Comparison of ENCODE assay signal across 25 cellular contexts in the genomic region with DNA sequence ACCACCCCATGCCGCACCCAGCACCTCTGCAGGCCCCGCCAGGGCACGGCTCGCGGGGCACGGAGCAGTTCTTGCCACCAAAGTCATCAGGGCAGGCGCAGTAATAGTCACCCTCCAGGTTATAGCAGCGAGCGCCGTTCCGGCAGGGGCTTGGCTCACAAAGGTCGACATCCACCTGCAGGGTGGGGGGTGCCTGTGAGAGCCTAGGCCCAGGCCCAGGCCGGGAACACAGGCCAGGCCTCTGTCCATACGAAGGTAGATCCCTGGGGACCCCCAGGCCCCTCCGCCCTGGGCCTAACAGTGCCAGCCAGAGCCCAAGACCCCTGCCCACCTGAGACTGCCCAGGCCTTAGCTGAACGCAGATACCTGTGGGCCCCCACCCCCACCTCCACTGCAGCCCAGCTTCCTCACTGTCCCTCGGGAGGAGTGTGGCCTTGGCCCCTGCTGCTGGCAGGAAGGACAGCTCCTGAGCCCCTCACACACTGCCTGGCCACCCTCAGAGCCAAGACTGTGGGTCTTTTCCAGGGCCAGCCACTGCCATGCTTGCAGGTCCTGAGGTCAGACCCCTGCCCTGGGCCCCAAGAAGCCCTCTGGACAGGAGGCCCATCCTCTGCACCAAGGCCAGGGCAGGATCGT.
"Had no signal": no experiment of that assay in that cellular context is flagged by ENCODE, and none has a peak within 500 bp of the region (broad histone marks: within the 10 kb centered on the region; RNA-seq: fewer than 3 reads in every experiment).

No MANE protein-coding gene starts in this region.

- H3K9me3 ChIP-seq: mucosa of descending colon, thyroid gland, upper lobe of right lung had no signal

- H3K27me3 Mint-ChIP-seq: brain; stimulated activated naive CD8-positive, alpha-beta T cell treated with anti-CD3 and anti-CD28 coated beads, Interleukin-15, Interleukin-2, amounts not matched to agents 100 ng/mL and 50 ng/mL, for 24 hours had no signal

- H3K4me1 ChIP-seq: thyroid gland, upper lobe of right lung had no signal

- H3K9me3 Mint-ChIP-seq: activated naive CD4-positive, alpha-beta T cell treated with anti-CD3 and anti-CD28 coated beads for 36 hours; activated T-cell treated with anti-CD3 and anti-CD28 coated beads, Interleukin-2, amount 50 U/mL, for 4 hours; activated T-helper 2 cell treated with anti-CD3 and anti-CD28 coated beads, Interferon-gamma antibody, Interleukin-2, Interleukin-4, amounts not matched to agents 10 μg/mL and 5 μg/mL and 100 μg/mL, durations not matched to agents 14 hours and 24 hours and 36 hours; brain; immature natural killer cell; stimulated activated naive CD8-positive, alpha-beta T cell treated with anti-CD3 and anti-CD28 coated beads, Interleukin-15, Interleukin-2, amounts not matched to agents 100 ng/mL and 50 ng/mL, for 24 hours had no signal

- H3K27me3 ChIP-seq: hepatocyte, thyroid gland, upper lobe of right lung had no signal

- H3K4me3 Mint-ChIP-seq: activated naive CD4-positive, alpha-beta T cell treated with anti-CD3 and anti-CD28 coated beads for 36 hours; activated T-cell treated with anti-CD3 and anti-CD28 coated beads, Interleukin-2, amount 50 U/mL, for 4 hours; brain; immature natural killer cell; stimulated activated naive CD8-positive, alpha-beta T cell treated with anti-CD3 and anti-CD28 coated beads, Interleukin-15, Interleukin-2, amounts not matched to agents 100 ng/mL and 50 ng/mL, for 24 hours had no signal

- H3K27ac Mint-ChIP-seq: activated naive CD4-positive, alpha-beta T cell treated with anti-CD3 and anti-CD28 coated beads for 36 hours; activated T-helper 2 cell treated with anti-CD3 and anti-CD28 coated beads, Interferon-gamma antibody, Interleukin-2, Interleukin-4, amounts not matched to agents 10 μg/mL and 5 μg/mL and 100 μg/mL, durations not matched to agents 14 hours and 24 hours and 36 hours; brain; immature natural killer cell; stimulated activated naive CD8-positive, alpha-beta T cell treated with anti-CD3 and anti-CD28 coated beads, Interleukin-15, Interleukin-2, amounts not matched to agents 100 ng/mL and 50 ng/mL, for 24 hours had no signal

- H3K36me3 Mint-ChIP-seq: brain, immature natural killer cell had no signal

- H3K36me3 ChIP-seq: thyroid gland, upper lobe of right lung had no signal

- DNase-seq: activated CD4-positive, alpha-beta T cell treated with anti-CD3 and anti-CD28 coated beads for 1 hour; activated CD4-positive, alpha-beta T cell treated with anti-CD3 and anti-CD28 coated beads, Interleukin-2, amount 50 U/mL, for 4 hours; activated CD8-positive, alpha-beta memory T cell treated with anti-CD3 and anti-CD28 coated beads for 24 hours; activated CD8-positive, alpha-beta memory T cell treated with anti-CD3 and anti-CD28 coated beads, Interleukin-2, amount 50 U/mL, for 4 hours; activated naive CD4-positive, alpha-beta T cell treated with anti-CD3 and anti-CD28 coated beads for 36 hours; activated T-cell treated with anti-CD3 and anti-CD28 coated beads, Interleukin-2, amount 50 U/mL, for 4 hours; anterior cingulate cortex; caudate nucleus; dermis blood vessel endothelial cell; effector CD8-positive, alpha-beta T cell; erythroblast; foreskin fibroblast; immature natural killer cell; mesenchymal stem cell; occipital lobe; stimulated activated CD4-positive, alpha-beta T cell treated with anti-CD3 and anti-CD28 coated beads, Interleukin-4, amount 100 ng/mL, for 4 hours; substantia nigra; T-helper 9 cell; thyroid gland; upper lobe of right lung had no signal

- H3K4me3 ChIP-seq: hepatocyte, mucosa of descending colon, thyroid gland, upper lobe of right lung had no signal

- H3K4me1 Mint-ChIP-seq: brain, immature natural killer cell had no signal
